ENCODE assay signal across 9 cellular contexts in genomic region chr1:35932158-35932636, GRCh38. TPM values are rescaled to one million over a fixed set of nuclear protein-coding genes. Genes with fewer than 3 reads are reported as not detected.
DNase-seq lines count a peak whose midpoint lies in the region; ATAC-seq and TF ChIP-seq lines count a peak whose summit lies in the region.
"Had no signal": no experiment of that assay in that cellular context is flagged by ENCODE, and none has a peak within 500 bp of the region (broad histone marks: within the 10 kb centered on the region; RNA-seq: fewer than 3 reads in every experiment).

No MANE protein-coding gene starts in this region.

- no peak overlapping the region for H3K27ac Mint-ChIP-seq in memory B cell

- H3K36me3 Mint-ChIP-seq in memory B cell: no peaks in the 10 kb centered on the region

- H3K27me3 ChIP-seq in cardiac muscle cell: no peaks in the 10 kb centered on the region
- H3K27me3 ChIP-seq in uterus: no peaks in the 10 kb centered on the region

- H3K27ac ChIP-seq in cardiac muscle cell (peak overlapping the region; percentile 97), uterus (no peak overlapping the region)

- no peaks in the 10 kb centered on the region for H3K9me3 ChIP-seq in cardiac muscle cell (ENCODE audit: low read depth)
- no peaks in the 10 kb centered on the region for H3K9me3 ChIP-seq in uterus

- ATAC-seq in left cardiac atrium (no peak), memory B cell (ENCODE audit: low read depth) (no peak), GM18870 (IDR thresholded peaks at IDR 0.05; ENCODE audit: unreplicated experiment) (no peak)

- no peaks in the 10 kb centered on the region for H3K27me3 Mint-ChIP-seq in memory B cell

- TF ChIP-seq POLR2A in uterus (IDR thresholded peaks at IDR 0.05): no peak

- in situ Hi-C loops in astrocyte of the cerebellum (cut with HindIII; ENCODE audit: low sequenced_read_pairs): no loop called here

- no peak for DNase-seq in cardiac muscle cell (ENCODE audit: low read depth in 1 of 2, low spot score in 1 of 2)
- no peak for DNase-seq in left cardiac atrium
- DNase-seq in astrocyte of the cerebellum (ENCODE audit: low read depth): no peak
- DNase-seq in memory B cell (ENCODE audit: low spot score in 2 of 2): no peak
- no peak for DNase-seq in uterus
- DNase-seq in stimulated activated CD4-positive, alpha-beta T cell treated with anti-CD3 and anti-CD28 coated beads, Interleukin-1b, Interleukin-23, amount 100 ng/mL, for 48 hours: no peak
- no peak for DNase-seq in NCI-H748 (lab: John Stamatoyannopoulos, UW; ENCODE audit: unreplicated experiment)
- DNase-seq: stimulated activated CD4-positive, alpha-beta T cell treated with anti-CD3 and anti-CD28 coated beads, Interleukin-4, amount 100 ng/mL, for 4 hours had no signal

- H3K9me3 Mint-ChIP-seq in memory B cell: no peaks in the 10 kb centered on the region

- H3K4me1 Mint-ChIP-seq in memory B cell: peaks cover 9% of the 10 kb centered on the region

- intact Hi-C loops in left cardiac atrium (cut with DNase I): no loop called here
- intact Hi-C loops in uterus (cut with DNase I; ENCODE audit: low total_unique reads): no loop called here

- TF ChIP-seq CTCF in cardiac muscle cell (IDR thresholded peaks at IDR 0.05; ENCODE audit: low read depth, low read length) (no peak), astrocyte of the cerebellum (IDR thresholded peaks at IDR 0.05; ENCODE audit: low read depth, low read length, missing control alignments) (no peak), uterus (IDR thresholded peaks at IDR 0.05) (no peak)

- H3K4me3 ChIP-seq in cardiac muscle cell: peak overlapping the region; percentile 90
- H3K4me3 ChIP-seq in astrocyte of the cerebellum (ENCODE audit: low read depth, low read length): peak overlapping the region; percentile 89
- H3K4me3 ChIP-seq in uterus: peak overlapping the region; percentile 75

- no peaks in the 10 kb centered on the region for H3K36me3 ChIP-seq in cardiac muscle cell
- H3K36me3 ChIP-seq in uterus: no peaks in the 10 kb centered on the region

- H3K4me1 ChIP-seq in cardiac muscle cell (ENCODE audit: low read depth): peaks cover 23% of the 10 kb centered on the region
- peaks cover 0 to 3% of the 10 kb centered on the region in 2 donors for H3K4me1 ChIP-seq in uterus

- peak overlapping the region; percentile 90 for H3K4me3 Mint-ChIP-seq in memory B cell

RNA-seq across cellular contexts. Expression of gene AGO3, which starts 1.3 kb away (rescaled TPM):
- total RNA-seq in cardiac muscle cell (17.2 and 30.3 TPM in 2 replicates), left cardiac atrium (10 to 100 TPM; 16.1 to 23.1 TPM), uterus (10 to 100 TPM; 21.2 to 47.8 (median 36.0) TPM)
- 10.7 and 20.8 TPM in 2 replicates for polyA plus RNA-seq in cardiac muscle cell

RNA-seq across cellular contexts. Expression of gene AGO1, which starts 49.2 kb away (rescaled TPM):
- total RNA-seq in cardiac muscle cell (18.9 and 19.1 TPM in 2 replicates), left cardiac atrium (10 to 100 TPM; 23.7 to 24.6 TPM), uterus (10 to 100 TPM in 2 of 4 donors, 1 to 10 TPM in 2; 4.1 to 32.8 (median 12.0) TPM)
- polyA plus RNA-seq in cardiac muscle cell: 9.6 and 10.1 TPM in 2 replicates
